Comparison of ENCODE assay signal across 8 cellular contexts in genomic region chr19:6279620-6279930, GRCh38. TPM values are rescaled to one million over a fixed set of nuclear protein-coding genes. Genes with fewer than 3 reads are reported as not detected.
DNase-seq lines count a peak whose midpoint lies in the region; ATAC-seq and TF ChIP-seq lines count a peak whose summit lies in the region.

No MANE protein-coding gene starts in this region.

- H2AFZ ChIP-seq in neural progenitor cell (replicated peaks): no peak overlapping the region

- H3K4me1 Mint-ChIP-seq in neural progenitor cell: peaks cover 39% of the 10 kb centered on the region

- no peak overlapping the region for H3K27ac Mint-ChIP-seq in neural progenitor cell

- peak overlapping the region; percentile 60 for H3K4me3 Mint-ChIP-seq in neural progenitor cell

- H3K36me3 Mint-ChIP-seq in neural progenitor cell: peaks cover 19% of the 10 kb centered on the region

- H3K27me3 Mint-ChIP-seq in neural progenitor cell (ENCODE audit: insufficient read depth, low read depth): peaks cover 2% of the 10 kb centered on the region

- H3K79me2 ChIP-seq in neural progenitor cell (ENCODE audit: low read depth): peaks cover 49% of the 10 kb centered on the region

- H3K27ac ChIP-seq in neural progenitor cell: no peak overlapping the region

- peak overlapping the region; percentile 98 for H3K4me2 ChIP-seq in neural progenitor cell

- DNase-seq in cardiac fibroblast (ENCODE audit: low read depth in 2 of 2) (no peak), neural progenitor cell (ENCODE audit: low spot score) (no peak), DMS153 (lab: John Stamatoyannopoulos, UW) (no peak), iPS-NIHi7 (ENCODE audit: extremely low spot score) (no peak)
- DNase-seq in activated CD4-positive, CD25-positive, alpha-beta regulatory T cell treated with anti-CD3 and anti-CD28 coated beads, Interleukin-2, amount 50 U/mL, for 72 hours: no peak

- peak overlapping the region; percentile 91 for H3K9ac ChIP-seq in neural progenitor cell

- H3K27me3 ChIP-seq in neural progenitor cell: no peaks in the 10 kb centered on the region

- no peaks in the 10 kb centered on the region for H3K36me3 ChIP-seq in neural progenitor cell

- H3K4me3 ChIP-seq in cardiac fibroblast (replicated peaks in 1 of 2; ENCODE audit: low read depth in 2 of 2, low read length in 2 of 2) (peak overlapping the region; percentile 75 to 88), neural progenitor cell (peak overlapping the region; percentile 94)

- H3K9me3 ChIP-seq in neural progenitor cell (ENCODE audit: low read depth): no peaks in the 10 kb centered on the region

- ATAC-seq in GM21367 (IDR thresholded peaks at IDR 0.05; ENCODE audit: unreplicated experiment): peak; percentile 4
- ATAC-seq in HG03442 (IDR thresholded peaks at IDR 0.05; ENCODE audit: unreplicated experiment): peak; percentile 23
- ATAC-seq in GM18870 (IDR thresholded peaks at IDR 0.05; ENCODE audit: unreplicated experiment): no peak

- TF ChIP-seq CTCF in cardiac fibroblast (IDR thresholded peaks at IDR 0.05; ENCODE audit: low read depth, low read length) (no peak), neural progenitor cell (IDR thresholded peaks at IDR 0.05) (no peak)

- no peaks in the 10 kb centered on the region for H3F3A ChIP-seq in neural progenitor cell (ENCODE audit: low read depth)

- peaks cover 2% of the 10 kb centered on the region for H3K9me3 Mint-ChIP-seq in neural progenitor cell

- peaks cover 48% of the 10 kb centered on the region for H4K20me1 ChIP-seq in neural progenitor cell (ENCODE audit: low read depth)

- peaks cover 15% of the 10 kb centered on the region for H3K4me1 ChIP-seq in neural progenitor cell

RNA-seq across cellular contexts. Expression of gene MLLT1, which starts 0.2 kb away (rescaled TPM):
- 5.6 and 21.0 TPM in 2 replicates for total RNA-seq in neural progenitor cell (ENCODE audit: low replicate concordance)

RNA-seq across cellular contexts. Expression of gene ACER1, which starts 53.8 kb away (rescaled TPM):
- total RNA-seq in neural progenitor cell (ENCODE audit: low replicate concordance): not detected in 2 replicates
